In the genomic region with DNA sequence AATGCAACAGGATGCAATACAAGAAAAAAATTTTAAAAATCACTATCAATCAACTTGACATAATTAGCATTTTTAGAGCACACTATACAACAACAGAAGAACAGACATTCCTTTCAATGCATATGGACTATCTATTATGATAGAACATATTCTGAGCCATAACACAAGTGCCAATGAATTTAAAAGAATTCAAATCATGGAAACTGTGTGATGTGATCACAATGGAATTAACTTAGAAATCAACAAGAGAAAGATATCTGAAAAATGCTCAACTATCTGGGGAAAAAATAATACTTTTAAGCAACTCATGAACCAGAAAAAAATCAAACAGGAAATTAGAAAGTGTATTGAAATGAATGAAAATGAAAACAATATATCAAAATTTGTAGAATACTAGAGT, we compare ENCODE assay signal across 23 cellular contexts.
A peak's percentile ranks its signal among the peaks of the same experiment; 100 is the strongest.
DNase-seq lines count a peak whose midpoint lies in the region; ATAC-seq and TF ChIP-seq lines count a peak whose summit lies in the region.
"Had no signal": no experiment of that assay in that cellular context is flagged by ENCODE, and none has a peak within 500 bp of the region (broad histone marks: within the 10 kb centered on the region; RNA-seq: fewer than 3 reads in every experiment).

No MANE protein-coding gene starts in this region.

- H3K4me3 ChIP-seq in AG04449 (ENCODE audit: low read depth, low read length): no peak overlapping the region
- H3K4me3 ChIP-seq in GM23248: no peak overlapping the region
- no peak overlapping the region for H3K4me3 ChIP-seq in adipocyte (ENCODE audit: low read length)
- H3K4me3 ChIP-seq in fibroblast of the aortic adventitia (ENCODE audit: low read depth, low read length): no peak overlapping the region
- H3K4me3 ChIP-seq in naive thymus-derived CD4-positive, alpha-beta T cell (ENCODE audit: low read length): no peak overlapping the region
- no peak overlapping the region for H3K4me3 ChIP-seq in left ventricle myocardium inferior
- H3K4me3 ChIP-seq: GM12878, SK-N-MC had no signal

- no peaks in the 10 kb centered on the region for H3K79me2 ChIP-seq in GM23248 (ENCODE audit: insufficient read depth)

- H3K9me3 ChIP-seq in GM23248 (ENCODE audit: low read depth) (no peaks in the 10 kb centered on the region), adipocyte (ENCODE audit: control insufficient read depth, low read length) (no peaks in the 10 kb centered on the region), left ventricle myocardium inferior (replicated peaks) (peaks cover 17% of the 10 kb centered on the region)
- no peaks in the 10 kb centered on the region for H3K9me3 ChIP-seq in naive thymus-derived CD4-positive, alpha-beta T cell (ENCODE audit: control insufficient read depth in 2 of 3, low read length in 3 of 3)

- H3K9me2 ChIP-seq in GM23248 (ENCODE audit: insufficient read depth): no peaks in the 10 kb centered on the region

- intact Hi-C loops in naive thymus-derived CD4-positive, alpha-beta T cell (cut with micrococcal nuclease): no loop called here
- intact Hi-C loops in left ventricle myocardium inferior (cut with micrococcal nuclease): no loop called here

- in situ Hi-C loops in GM23248 (cut with MboI): loop anchor here (25.0 kb wide), 1 partner anchor 565 kb away; no protein-coding TSS in a partner anchor

- H3K36me3 ChIP-seq in GM23248 (ENCODE audit: low read depth): no peaks in the 10 kb centered on the region
- no peaks in the 10 kb centered on the region for H3K36me3 ChIP-seq in adipocyte (ENCODE audit: control insufficient read depth, insufficient read depth, low read length, severe bottlenecking)
- no peaks in the 10 kb centered on the region for H3K36me3 ChIP-seq in naive thymus-derived CD4-positive, alpha-beta T cell (ENCODE audit: control insufficient read depth in 2 of 3, insufficient read depth in 3 of 3, low read length in 3 of 3)
- no peaks in the 10 kb centered on the region for H3K36me3 ChIP-seq in left ventricle myocardium inferior

- peak; percentile 46 for DNase-seq in AG04449 (ENCODE audit: low read depth, low spot score)
- DNase-seq in GM23248: no peak
- DNase-seq in adipocyte (ENCODE audit: low read depth): peak; percentile 39
- peak; percentile 42 for DNase-seq in fibroblast of the aortic adventitia (ENCODE audit: low read depth)
- DNase-seq in naive thymus-derived CD4-positive, alpha-beta T cell: no peak
- DNase-seq in activated CD4-positive, alpha-beta T cell treated with anti-CD3 and anti-CD28 coated beads for 4 hours: no peak
- no peak for DNase-seq in left ventricle myocardium inferior
- DNase-seq: DMS153, DND-41, HCEC 1CT, MV-4-11, NCI-H1105, NCI-H1436 treated with DMSO at 0.1 percent for 48 hours, NCI-H187 treated with DMSO at 0.1 percent for 48 hours, NCI-H2171 treated with DMSO at 0.1 percent for 48 hours, NCI-H345, NCI-H524, NCI-H748 treated with DMSO at 0.1 percent for 48 hours, SIG-M5 had no signal

- peaks cover 0 to 2% (median 0%) of the 10 kb centered on the region in 7 donors for H3K4me1 Mint-ChIP-seq in naive thymus-derived CD4-positive, alpha-beta T cell
- no peaks in the 10 kb centered on the region for H3K4me1 Mint-ChIP-seq in stimulated activated memory B cell treated with anti-CD40 and anti-IgM and Interleukin-4, amounts not matched to agents 10 μg/mL and 1 μg/mL and 100 μg/mL, for 72 hours

- TF ChIP-seq CTCF in AG04449 (IDR thresholded peaks at IDR 0.05; ENCODE audit: insufficient read depth, low read length, missing control alignments) (no peak), fibroblast of the aortic adventitia (IDR thresholded peaks at IDR 0.05; ENCODE audit: insufficient read depth, low read length) (no peak), left ventricle myocardium inferior (IDR thresholded peaks at IDR 0.05; ENCODE audit: borderline replicate concordance) (no peak)

- ATAC-seq in naive thymus-derived CD4-positive, alpha-beta T cell: no peak
- no peak for ATAC-seq in stimulated activated memory B cell treated with anti-CD40 and anti-IgM and Interleukin-4, amounts not matched to agents 10 μg/mL and 1 μg/mL and 100 μg/mL, for 72 hours
- ATAC-seq: GM12878 had no signal

- peaks cover 0 to 14% (median 0%) of the 10 kb centered on the region in 5 donors for H3K36me3 Mint-ChIP-seq in naive thymus-derived CD4-positive, alpha-beta T cell
- H3K36me3 Mint-ChIP-seq in stimulated activated memory B cell treated with anti-CD40 and anti-IgM and Interleukin-4, amounts not matched to agents 10 μg/mL and 1 μg/mL and 100 μg/mL, for 72 hours: peaks cover 4% of the 10 kb centered on the region

- H3K9ac ChIP-seq in GM23248 (no peak overlapping the region), adipocyte (ENCODE audit: low read length) (no peak overlapping the region)

- peaks cover 0 to 14% (median 2%) of the 10 kb centered on the region in 11 donors for H3K9me3 Mint-ChIP-seq in naive thymus-derived CD4-positive, alpha-beta T cell
- H3K9me3 Mint-ChIP-seq in stimulated activated memory B cell treated with anti-CD40 and anti-IgM and Interleukin-4, amounts not matched to agents 10 μg/mL and 1 μg/mL and 100 μg/mL, for 72 hours: peaks cover 5% of the 10 kb centered on the region

- peaks cover 21% of the 10 kb centered on the region for H3K4me1 ChIP-seq in GM23248 (ENCODE audit: insufficient read depth)
- no peaks in the 10 kb centered on the region for H3K4me1 ChIP-seq in adipocyte (ENCODE audit: control insufficient read depth, insufficient read depth, low read length)
- no peaks in the 10 kb centered on the region for H3K4me1 ChIP-seq in naive thymus-derived CD4-positive, alpha-beta T cell (ENCODE audit: control insufficient read depth in 2 of 2, insufficient read depth in 2 of 2, low read length in 2 of 2)
- no peaks in the 10 kb centered on the region for H3K4me1 ChIP-seq in left ventricle myocardium inferior

- peaks cover 3 to 8% (median 5%) of the 10 kb centered on the region in 5 donors for H3K27me3 Mint-ChIP-seq in naive thymus-derived CD4-positive, alpha-beta T cell
- peaks cover 33% of the 10 kb centered on the region for H3K27me3 Mint-ChIP-seq in stimulated activated memory B cell treated with anti-CD40 and anti-IgM and Interleukin-4, amounts not matched to agents 10 μg/mL and 1 μg/mL and 100 μg/mL, for 72 hours

- H3F3A ChIP-seq in GM23248 (ENCODE audit: insufficient read depth): peaks cover 7% of the 10 kb centered on the region; the same call in 1 of the 2 replicates

- H3K27ac Mint-ChIP-seq in naive thymus-derived CD4-positive, alpha-beta T cell: no peak overlapping the region
- H3K27ac Mint-ChIP-seq in stimulated activated memory B cell treated with anti-CD40 and anti-IgM and Interleukin-4, amounts not matched to agents 10 μg/mL and 1 μg/mL and 100 μg/mL, for 72 hours: no peak overlapping the region

- POLR2A ChIA-PET in AG04449 (lab: Yijun Ruan, JAX): no interaction called here
- POLR2A ChIA-PET in naive thymus-derived CD4-positive, alpha-beta T cell (lab: Charles Lee): no interaction called here

- H3K27me3 ChIP-seq in GM23248 (replicated peaks; ENCODE audit: insufficient read depth) (no peaks in the 10 kb centered on the region), adipocyte (replicated peaks; ENCODE audit: control insufficient read depth, insufficient read depth, low read length) (no peaks in the 10 kb centered on the region), left ventricle myocardium inferior (ENCODE audit: low read depth) (peaks cover 13% of the 10 kb centered on the region)
- no peaks in the 10 kb centered on the region for H3K27me3 ChIP-seq in naive thymus-derived CD4-positive, alpha-beta T cell (ENCODE audit: control insufficient read depth in 2 of 2, insufficient read depth in 2 of 2, low read length in 2 of 2)

- no peaks in the 10 kb centered on the region for H4K20me1 ChIP-seq in GM23248 (ENCODE audit: insufficient read depth)

- H3K27ac ChIP-seq in GM23248: no peak overlapping the region
- H3K27ac ChIP-seq in naive thymus-derived CD4-positive, alpha-beta T cell (ENCODE audit: low read depth, low read length): no peak overlapping the region
- no peak overlapping the region for H3K27ac ChIP-seq in left ventricle myocardium inferior (replicated peaks)
- H3K27ac ChIP-seq: 22Rv1, SK-N-MC had no signal

- CTCF ChIA-PET in AG04449 (lab: Yijun Ruan, JAX): interaction anchor here (2.7 kb wide), 1 partner anchor 17 kb away, joined by 15 read pairs; no protein-coding TSS in a partner anchor
- CTCF ChIA-PET in naive thymus-derived CD4-positive, alpha-beta T cell (lab: Charles Lee): interaction anchor here (0.7 to 1.0 kb wide), 2 partner anchors 11 to 218 kb away, joined by 3 read pairs; no protein-coding TSS in a partner anchor

- peak overlapping the region; percentile 33; the same call in 1 of the 2 replicates for H2AFZ ChIP-seq in GM23248

- no peak overlapping the region for H3K4me3 Mint-ChIP-seq in naive thymus-derived CD4-positive, alpha-beta T cell
- no peak overlapping the region for H3K4me3 Mint-ChIP-seq in stimulated activated memory B cell treated with anti-CD40 and anti-IgM and Interleukin-4, amounts not matched to agents 10 μg/mL and 1 μg/mL and 100 μg/mL, for 72 hours

- H3K4me2 ChIP-seq in GM23248 (ENCODE audit: unreplicated experiment): peak overlapping the region; percentile 1

Comparison
In these comparisons a context has a peak if more than half of its experiments do, and no peak if none do; other contexts are left out.
1. DNase-seq: peak in AG04449 (single experiment), adipocyte (single experiment) and fibroblast of the aortic adventitia (single experiment); none in GM23248 (single experiment), naive thymus-derived CD4-positive, alpha-beta T cell (0 of 9), activated CD4-positive, alpha-beta T cell treated with anti-CD3 and anti-CD28 coated beads for 4 hours (0 of 2) and left ventricle myocardium inferior (single experiment).